Comparison of ENCODE assay signal across 8 cellular contexts in the genomic region with DNA sequence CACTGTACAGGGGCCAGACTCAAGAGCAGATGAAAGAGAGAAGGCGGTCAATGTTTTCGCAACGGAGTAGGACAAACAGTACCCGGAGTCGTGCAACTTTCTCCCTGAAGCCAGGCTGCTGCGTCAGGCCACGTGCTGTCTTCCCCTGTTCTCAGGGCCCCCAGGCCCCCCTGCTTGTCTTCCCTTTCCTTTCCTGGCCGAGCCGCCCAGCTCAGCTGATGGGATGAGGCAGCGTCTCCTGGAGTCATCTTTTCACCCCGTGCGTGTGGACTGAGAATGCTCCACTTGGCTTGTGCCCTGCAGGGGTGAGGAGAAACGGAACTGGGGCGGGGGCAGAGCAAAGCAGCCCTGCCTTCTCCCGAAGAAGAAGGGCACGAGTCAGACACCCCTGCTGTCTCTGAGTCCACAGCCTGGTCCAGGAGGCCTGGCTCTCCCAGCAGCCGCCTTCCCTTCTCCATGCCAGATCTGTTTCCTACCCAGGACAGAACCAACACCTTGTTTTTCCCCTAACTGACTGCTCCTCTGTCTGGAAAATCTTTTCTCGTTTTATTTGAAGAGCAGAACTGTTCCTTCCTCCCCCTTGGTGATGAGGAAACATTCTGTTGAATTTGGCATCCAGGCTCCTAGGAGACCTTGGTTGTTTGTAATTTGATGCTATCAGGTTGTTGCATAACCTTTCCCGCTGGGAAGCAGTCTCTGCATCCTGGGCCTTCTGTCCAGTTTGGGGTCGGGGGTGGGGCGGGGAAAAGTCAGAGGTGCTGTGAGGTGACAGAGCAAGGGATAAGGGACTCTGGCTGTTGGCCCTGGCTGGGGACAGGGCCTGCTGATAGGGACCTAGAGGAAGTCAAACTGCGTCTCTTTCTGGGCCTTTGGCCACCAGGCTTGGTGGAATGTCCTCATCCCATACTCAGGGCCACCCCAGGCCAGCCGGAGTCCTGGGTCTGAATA.
DNase-seq lines count a peak whose midpoint lies in the region; ATAC-seq and TF ChIP-seq lines count a peak whose summit lies in the region.

No MANE protein-coding gene starts in this region.

- TF ChIP-seq CTCF in RWPE2 (IDR thresholded peaks at IDR 0.05; ENCODE audit: poor library complexity, severe bottlenecking) = no peak

- peaks cover 6% of the 10 kb centered on the region for H3K4me1 ChIP-seq in RWPE2 (ENCODE audit: insufficient read depth, poor library complexity, severe bottlenecking)

- no peak overlapping the region for H3K4me3 ChIP-seq in RWPE2 (ENCODE audit: severe bottlenecking)

- H3K27me3 ChIP-seq in RWPE2 (ENCODE audit: insufficient read depth, poor library complexity, severe bottlenecking) = no peaks in the 10 kb centered on the region

- peak; percentile 80 for ATAC-seq in RWPE2 (ENCODE audit: low read depth)
- no peak for ATAC-seq in GM21528 (IDR thresholded peaks at IDR 0.05; ENCODE audit: low FRiP score, unreplicated experiment)

- no peaks in the 10 kb centered on the region for H3K9me3 ChIP-seq in RWPE2 (ENCODE audit: severe bottlenecking)

- DNase-seq in GM04504 (ENCODE audit: low read depth) = peak; percentile 96
- no peak for DNase-seq in RWPE2 (ENCODE audit: low spot score)
- DNase-seq in fibroblast of the conjunctiva (ENCODE audit: low read depth) = peak; percentile 87
- peak in 39 of 56 donors; percentile 3 to 66 (median 27) for DNase-seq in nucleus accumbens (lab: John Stamatoyannopoulos, UW)
- DNase-seq in activated CD4-positive, alpha-beta T cell treated with anti-CD3 and anti-CD28 coated beads for 48 hours = no peak
- no peak for DNase-seq in NAMALWA (ENCODE audit: low spot score)
- DNase-seq in activated naive CD4-positive, alpha-beta T cell (lab: John Stamatoyannopoulos, UW) = no peak

- peak overlapping the region; percentile 1 for H3K27ac ChIP-seq in RWPE2 (ENCODE audit: poor library complexity, severe bottlenecking)

- no peaks in the 10 kb centered on the region for H3K36me3 ChIP-seq in RWPE2 (ENCODE audit: low read depth)

Comparison
In these comparisons a context has a peak if more than half of its experiments do, and no peak if none do; other contexts are left out.
1. DNase-seq: peak in GM04504 (single experiment), fibroblast of the conjunctiva (single experiment) and nucleus accumbens (39 of 56); none in RWPE2 (single experiment), activated CD4-positive, alpha-beta T cell treated with anti-CD3 and anti-CD28 coated beads for 48 hours (single experiment), NAMALWA (single experiment) and activated naive CD4-positive, alpha-beta T cell (0 of 4).